Comparison of ENCODE assay signal across 18 cellular contexts in genomic region chr10:639001-639750, GRCh38.
"Had no signal": no experiment of that assay in that cellular context is flagged by ENCODE, and none has a peak within 500 bp of the region (broad histone marks: within the 10 kb centered on the region; RNA-seq: fewer than 3 reads in every experiment).

No MANE protein-coding gene starts in this region.

- H3K27ac ChIP-seq: body of pancreas, cardiac muscle cell, tibial nerve had no signal

- ATAC-seq: activated naive CD8-positive, alpha-beta T cell treated with anti-CD3 and anti-CD28 coated beads, Interleukin-2, amount 50 U/mL, for 24 hours; body of pancreas; foreskin keratinocyte; T-helper 17 cell had no signal

- DNase-seq: activated CD4-positive, alpha-beta memory T cell treated with anti-CD3 and anti-CD28 coated beads for 36 hours; activated CD4-positive, alpha-beta T cell treated with anti-CD3 and anti-CD28 coated beads for 4 hours; activated CD4-positive, CD25-positive, alpha-beta regulatory T cell; activated naive CD4-positive, alpha-beta T cell treated with anti-CD3 and anti-CD28 coated beads, Interleukin-2, amount 10 ng/mL, durations not matched to agents 7 days and 5 days; activated naive CD8-positive, alpha-beta T cell treated with anti-CD3 and anti-CD28 coated beads, Interleukin-2, amount 50 U/mL, for 24 hours; activated T-cell treated with anti-CD3 and anti-CD28 coated beads, Interleukin-2, amount 50 U/mL, for 48 hours; effector memory CD4-positive, alpha-beta T cell; foreskin keratinocyte; immature natural killer cell; mesenchymal stem cell; nephron progenitor cell; stimulated activated CD4-positive, alpha-beta T cell treated with anti-CD3 and anti-CD28 coated beads, Interleukin-4, amount 100 ng/mL, for 1 hour; stimulated activated naive CD4-positive, alpha-beta T cell treated with Interleukin-2 at 50 U/mL for 16 hours; T-helper 17 cell had no signal

- H3K27me3 ChIP-seq: body of pancreas, cardiac muscle cell, foreskin keratinocyte, tibial nerve had no signal

- FAIRE-seq: urothelium cell line had no signal
